Comparison of ENCODE assay signal across 14 cellular contexts in the genomic region with DNA sequence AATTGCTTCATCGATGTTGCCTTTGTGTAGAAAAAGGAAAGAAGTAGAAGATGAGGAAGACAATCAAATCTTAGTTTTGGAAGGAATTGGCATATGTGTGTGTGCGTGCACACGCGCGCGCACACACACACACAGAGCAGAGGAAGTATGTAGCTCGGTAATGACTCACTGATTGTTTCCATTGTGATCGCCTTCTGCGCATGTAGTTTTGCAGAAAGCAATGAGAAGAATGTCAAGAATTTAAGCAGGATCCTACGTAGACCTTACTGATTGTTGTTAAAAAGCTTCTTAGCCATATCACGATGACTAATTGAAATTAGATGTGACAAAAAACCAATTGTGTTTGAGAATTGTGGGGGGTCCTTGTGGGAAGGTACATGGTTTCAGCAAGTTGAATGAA. TPM values are rescaled to one million over a fixed set of nuclear protein-coding genes. Genes with fewer than 3 reads are reported as not detected.
A peak's percentile ranks its signal among the peaks of the same experiment; 100 is the strongest.
DNase-seq lines count a peak whose midpoint lies in the region; ATAC-seq, FAIRE-seq and TF ChIP-seq lines count a peak whose summit lies in the region.
"Had no signal": no experiment of that assay in that cellular context is flagged by ENCODE, and none has a peak within 500 bp of the region (broad histone marks: within the 10 kb centered on the region; RNA-seq: fewer than 3 reads in every experiment).

No MANE protein-coding gene starts in this region.

- H3K9me3 Mint-ChIP-seq in neural progenitor cell: peaks cover 3% of the 10 kb centered on the region
- H3K9me3 Mint-ChIP-seq: activated naive CD8-positive, alpha-beta T cell treated with anti-CD3 and anti-CD28 coated beads, Interleukin-2, amount 10 ng/mL, durations not matched to agents 7 days and 5 days had no signal

- H3K4me3 Mint-ChIP-seq in neural progenitor cell: no peak overlapping the region
- H3K4me3 Mint-ChIP-seq: activated naive CD8-positive, alpha-beta T cell treated with anti-CD3 and anti-CD28 coated beads, Interleukin-2, amount 10 ng/mL, durations not matched to agents 7 days and 5 days had no signal

- no peak overlapping the region for H2AFZ ChIP-seq in neural progenitor cell (replicated peaks)

- peak; percentile 97 for FAIRE-seq in H54 (lab: Jason Lieb, UNC)

- no peak for TF ChIP-seq POLR2A in H54 (IDR thresholded peaks at IDR 0.05; ENCODE audit: low read depth, low read length)

- TF ChIP-seq CTCF in RWPE2 (IDR thresholded peaks at IDR 0.05; ENCODE audit: poor library complexity, severe bottlenecking) (no peak), neural progenitor cell (IDR thresholded peaks at IDR 0.05) (no peak)

- ATAC-seq in RWPE2 (ENCODE audit: low read depth): peak; percentile 98
- no peak for ATAC-seq in GM18511 (IDR thresholded peaks at IDR 0.05; ENCODE audit: unreplicated experiment)

- H3K4me1 ChIP-seq in RWPE2 (ENCODE audit: insufficient read depth, poor library complexity, severe bottlenecking): peaks cover 19% of the 10 kb centered on the region
- peaks cover 27% of the 10 kb centered on the region for H3K4me1 ChIP-seq in neural progenitor cell
- H3K4me1 ChIP-seq: vagina had no signal

- no peaks in the 10 kb centered on the region for H3K27me3 Mint-ChIP-seq in neural progenitor cell (ENCODE audit: insufficient read depth, low read depth)
- H3K27me3 Mint-ChIP-seq: activated naive CD8-positive, alpha-beta T cell treated with anti-CD3 and anti-CD28 coated beads, Interleukin-2, amount 10 ng/mL, durations not matched to agents 7 days and 5 days had no signal

- H3K36me3 Mint-ChIP-seq in neural progenitor cell: no peaks in the 10 kb centered on the region
- H3K36me3 Mint-ChIP-seq: activated naive CD8-positive, alpha-beta T cell treated with anti-CD3 and anti-CD28 coated beads, Interleukin-2, amount 10 ng/mL, durations not matched to agents 7 days and 5 days had no signal

- H3K27ac ChIP-seq in RWPE2 (ENCODE audit: poor library complexity, severe bottlenecking) (peak overlapping the region; percentile 74), neural progenitor cell (peak overlapping the region; percentile 47), caudate nucleus (ENCODE audit: low read depth, low read length) (no peak overlapping the region)
- H3K27ac ChIP-seq: HL-60, vagina had no signal

- DNase-seq in H54 (ENCODE audit: insufficient read length, low spot score) (peak; percentile 15), RWPE2 (ENCODE audit: low spot score) (no peak), fibroblast of the conjunctiva (ENCODE audit: low read depth) (peak; percentile 21), neural progenitor cell (ENCODE audit: low spot score) (peak; percentile 75), NCI-H748 treated with DMSO at 0.1 percent for 48 hours (lab: John Stamatoyannopoulos, UW) (no peak), caudate nucleus (lab: John Stamatoyannopoulos, UW) (no peak), SIG-M5 (lab: John Stamatoyannopoulos, UW) (no peak)
- DNase-seq: activated CD4-positive, alpha-beta T cell treated with anti-CD3 and anti-CD28 coated beads, Interleukin-2, amount 50 U/mL, for 48 hours; activated naive CD8-positive, alpha-beta T cell treated with anti-CD3 and anti-CD28 coated beads, Interleukin-2, amount 10 ng/mL, durations not matched to agents 7 days and 5 days; NCI-H2081 treated with DMSO at 0.1 percent for 48 hours; SHP77 had no signal

- H3K36me3 ChIP-seq in RWPE2 (ENCODE audit: low read depth) (0 out of 2 replicates have a peak, but pooled peaks cover 6% of the 10 kb centered on the region), neural progenitor cell (no peaks in the 10 kb centered on the region)
- H3K36me3 ChIP-seq: vagina had no signal

- no peak overlapping the region for H3K27ac Mint-ChIP-seq in neural progenitor cell
- H3K27ac Mint-ChIP-seq: activated naive CD8-positive, alpha-beta T cell treated with anti-CD3 and anti-CD28 coated beads, Interleukin-2, amount 10 ng/mL, durations not matched to agents 7 days and 5 days had no signal

- no peaks in the 10 kb centered on the region for H3K27me3 ChIP-seq in RWPE2 (ENCODE audit: insufficient read depth, poor library complexity, severe bottlenecking)
- no peaks in the 10 kb centered on the region for H3K27me3 ChIP-seq in neural progenitor cell
- H3K27me3 ChIP-seq: vagina had no signal

- H3F3A ChIP-seq in neural progenitor cell (ENCODE audit: low read depth): no peaks in the 10 kb centered on the region

- H3K4me1 Mint-ChIP-seq in neural progenitor cell: peaks cover 10% of the 10 kb centered on the region
- H3K4me1 Mint-ChIP-seq: activated naive CD8-positive, alpha-beta T cell treated with anti-CD3 and anti-CD28 coated beads, Interleukin-2, amount 10 ng/mL, durations not matched to agents 7 days and 5 days had no signal

- H3K9me3 ChIP-seq in RWPE2 (ENCODE audit: severe bottlenecking): no peaks in the 10 kb centered on the region
- no peaks in the 10 kb centered on the region for H3K9me3 ChIP-seq in neural progenitor cell (ENCODE audit: low read depth)
- H3K9me3 ChIP-seq: vagina had no signal

- no peaks in the 10 kb centered on the region for H4K20me1 ChIP-seq in neural progenitor cell (ENCODE audit: low read depth)

- H3K4me3 ChIP-seq in RWPE2 (ENCODE audit: severe bottlenecking) (no peak overlapping the region), neural progenitor cell (no peak overlapping the region)
- H3K4me3 ChIP-seq: vagina had no signal

- peak overlapping the region; percentile 55 for H3K4me2 ChIP-seq in neural progenitor cell

- no peaks in the 10 kb centered on the region for H3K79me2 ChIP-seq in neural progenitor cell (ENCODE audit: low read depth)

- no peak overlapping the region for H3K9ac ChIP-seq in neural progenitor cell

RNA-seq across cellular contexts. Expression of a gene that starts 12.8 kb away (rescaled TPM):
- total RNA-seq in neural progenitor cell (ENCODE audit: low replicate concordance): 5.4 and 9.8 TPM in 2 replicates
- total RNA-seq: activated naive CD8-positive, alpha-beta T cell treated with anti-CD3 and anti-CD28 coated beads, Interleukin-2, amount 10 ng/mL, durations not matched to agents 7 days and 5 days had no signal

Comparison
In these comparisons a context has a peak if more than half of its experiments do, and no peak if none do; other contexts are left out.
1. DNase-seq: peak in H54 (single experiment), fibroblast of the conjunctiva (single experiment) and neural progenitor cell (single experiment); none in RWPE2 (single experiment), NCI-H748 treated with DMSO at 0.1 percent for 48 hours (single experiment), caudate nucleus (0 of 61) and SIG-M5 (single experiment).